ENCODE assay signal across 8 cellular contexts in genomic region chr17:50903604-50904521, GRCh38. TPM values are rescaled to one million over a fixed set of nuclear protein-coding genes. Genes with fewer than 3 reads are reported as not detected.
DNase-seq lines count a peak whose midpoint lies in the region; ATAC-seq and TF ChIP-seq lines count a peak whose summit lies in the region.

No MANE protein-coding gene starts in this region.

- H3K27ac ChIP-seq in VCaP: peak overlapping the region; percentile 99
- peak overlapping the region; percentile 70 for H3K27ac ChIP-seq in smooth muscle cell (ENCODE audit: low read depth)

- no peak overlapping the region for H3K9ac ChIP-seq in smooth muscle cell (ENCODE audit: low read depth)

- H3F3A ChIP-seq in smooth muscle cell (ENCODE audit: low read depth): no peaks in the 10 kb centered on the region

- peaks cover 32% of the 10 kb centered on the region for H3K4me1 ChIP-seq in smooth muscle cell (ENCODE audit: low read depth)

- H3K79me2 ChIP-seq in smooth muscle cell (ENCODE audit: low read depth): no peaks in the 10 kb centered on the region

- 61% methylated on average over 10 of the region's 10 CpGs for WGBS in smooth muscle cell (ENCODE audit: low lambda C conversion rate)

- ATAC-seq in HG03521 (IDR thresholded peaks at IDR 0.05; ENCODE audit: unreplicated experiment): no peak
- ATAC-seq in GM18502 (IDR thresholded peaks at IDR 0.05; ENCODE audit: poor library complexity, unreplicated experiment): no peak

- H3K4me3 ChIP-seq in fibroblast of pulmonary artery (replicated peaks; ENCODE audit: low read depth, low read length) (no peak overlapping the region), smooth muscle cell (no peak overlapping the region)

- TF ChIP-seq CTCF in VCaP (conservative IDR thresholded peaks at IDR 0.05) (no peak), fibroblast of pulmonary artery (IDR thresholded peaks at IDR 0.05; ENCODE audit: low read length, missing control alignments) (no peak), smooth muscle cell (IDR thresholded peaks at IDR 0.05; ENCODE audit: borderline replicate concordance, insufficient read depth, poor library complexity, severe bottlenecking) (no peak)

- no peaks in the 10 kb centered on the region for H4K20me1 ChIP-seq in smooth muscle cell (ENCODE audit: low read depth)

- peak; percentile 73 for DNase-seq in NCI-H510A treated with DMSO at 0.1 percent for 48 hours (lab: John Stamatoyannopoulos, UW)
- no peak for DNase-seq in NCI-H510A (lab: John Stamatoyannopoulos, UW)
- peak; percentile 23 for DNase-seq in fibroblast of pulmonary artery (ENCODE audit: low read depth)
- no peak for DNase-seq in smooth muscle cell (lab: John Stamatoyannopoulos, UW; ENCODE audit: unreplicated experiment)
- no peak for DNase-seq in NCI-H2227 (lab: John Stamatoyannopoulos, UW; ENCODE audit: unreplicated experiment)

- H3K27me3 ChIP-seq in smooth muscle cell (ENCODE audit: low read depth): no peaks in the 10 kb centered on the region

- no peaks in the 10 kb centered on the region for H3K9me3 ChIP-seq in smooth muscle cell (replicated peaks; ENCODE audit: low read depth)

- peak overlapping the region; percentile 68 for H2AFZ ChIP-seq in smooth muscle cell (ENCODE audit: low read depth)

- no peaks in the 10 kb centered on the region for H3K36me3 ChIP-seq in smooth muscle cell (ENCODE audit: low read depth)

- peak overlapping the region; percentile 1 for H3K4me2 ChIP-seq in smooth muscle cell

RNA-seq across cellular contexts. Expression of gene TOB1, which starts 37.7 kb away (rescaled TPM):
- 39.8 and 46.8 TPM in 2 replicates for total RNA-seq in smooth muscle cell
- 29.1 and 29.3 TPM in 2 replicates for polyA plus RNA-seq in smooth muscle cell

Comparison
In these comparisons a context has a peak if more than half of its experiments do, and no peak if none do; other contexts are left out.
1. DNase-seq: peak in NCI-H510A treated with DMSO at 0.1 percent for 48 hours (single experiment) and fibroblast of pulmonary artery (single experiment); none in NCI-H510A (single experiment), smooth muscle cell (single experiment) and NCI-H2227 (single experiment).